In genomic region chr4:74320559-74321118, GRCh38 we compare ENCODE assay signal across 8 cellular contexts. TPM values are rescaled to one million over a fixed set of nuclear protein-coding genes. Genes with fewer than 3 reads are reported as not detected.
DNase-seq lines count a peak whose midpoint lies in the region; ATAC-seq and TF ChIP-seq lines count a peak whose summit lies in the region.

No MANE protein-coding gene starts in this region.

- H3K4me3 ChIP-seq in retinal pigment epithelial cell (ENCODE audit: low read length) = no peak overlapping the region

- ATAC-seq in GM18907 (IDR thresholded peaks at IDR 0.05; ENCODE audit: unreplicated experiment) (peak; percentile 75), HG03108 (IDR thresholded peaks at IDR 0.05; ENCODE audit: unreplicated experiment) (peak; percentile 58), HG03457 (IDR thresholded peaks at IDR 0.05; ENCODE audit: unreplicated experiment) (no peak)

- peak; percentile 70 for TF ChIP-seq CTCF in retinal pigment epithelial cell (conservative IDR thresholded peaks at IDR 0.05; ENCODE audit: low read depth, low read length)

- DNase-seq in COLO829 (ENCODE audit: low spot score) (peak; percentile 72), NCI-H460 (ENCODE audit: extremely low read depth, low read depth) (peak; percentile 69), glomerular endothelial cell (ENCODE audit: extremely low read depth, low read depth, low spot score) (peak; percentile 27), retinal pigment epithelial cell (ENCODE audit: low read depth) (peak; percentile 17)
- peak; percentile 27 to 37 for DNase-seq in activated T-cell treated with anti-CD3 and anti-CD28 coated beads, Interleukin-2, amount 50 U/mL, for 48 hours

RNA-seq across cellular contexts. Expression of gene EPGN, which starts 12.4 kb away (rescaled TPM):
- 146 and 176 TPM in 2 replicates for total RNA-seq in NCI-H460 (2014; rRNA removed; shearing (Covaris generic))
- polyA plus RNA-seq in NCI-H460 (2014; cell fraction: nucleus; rRNA removed) = 71.6 and 113 TPM in 2 replicates
- 0.23 TPM in 1 of 2 replicates, not detected in the other for total RNA-seq in glomerular endothelial cell

RNA-seq across cellular contexts. Expression of gene EREG, which starts 44.3 kb away (rescaled TPM):
- 2.7 and 3.8 TPM in 2 replicates for total RNA-seq in NCI-H460 (2014; rRNA removed; shearing (Covaris generic))
- 0.28 and 0.48 TPM in 2 replicates for polyA plus RNA-seq in NCI-H460 (2014; cell fraction: nucleus; rRNA removed)
- total RNA-seq in glomerular endothelial cell = 3.9 and 4.0 TPM in 2 replicates

Comparison
In these comparisons a context has a peak if more than half of its experiments do, and no peak if none do; other contexts are left out.
1. DNase-seq: peak in every context shown above with its lines; median percentile 72 in COLO829; 69 in NCI-H460; 32 in activated T-cell treated with anti-CD3 and anti-CD28 coated beads, Interleukin-2, amount 50 U/mL, for 48 hours; 27 in glomerular endothelial cell; 17 in retinal pigment epithelial cell.
2. RNA of gene EPGN, which starts 12.4 kb away (total RNA-seq): 146 to 176 TPM in NCI-H460; 0.23 TPM in glomerular endothelial cell; every median in the first group is over 100 times any median in the second.